ENCODE assay signal across 1 cellular context in the genomic region with DNA sequence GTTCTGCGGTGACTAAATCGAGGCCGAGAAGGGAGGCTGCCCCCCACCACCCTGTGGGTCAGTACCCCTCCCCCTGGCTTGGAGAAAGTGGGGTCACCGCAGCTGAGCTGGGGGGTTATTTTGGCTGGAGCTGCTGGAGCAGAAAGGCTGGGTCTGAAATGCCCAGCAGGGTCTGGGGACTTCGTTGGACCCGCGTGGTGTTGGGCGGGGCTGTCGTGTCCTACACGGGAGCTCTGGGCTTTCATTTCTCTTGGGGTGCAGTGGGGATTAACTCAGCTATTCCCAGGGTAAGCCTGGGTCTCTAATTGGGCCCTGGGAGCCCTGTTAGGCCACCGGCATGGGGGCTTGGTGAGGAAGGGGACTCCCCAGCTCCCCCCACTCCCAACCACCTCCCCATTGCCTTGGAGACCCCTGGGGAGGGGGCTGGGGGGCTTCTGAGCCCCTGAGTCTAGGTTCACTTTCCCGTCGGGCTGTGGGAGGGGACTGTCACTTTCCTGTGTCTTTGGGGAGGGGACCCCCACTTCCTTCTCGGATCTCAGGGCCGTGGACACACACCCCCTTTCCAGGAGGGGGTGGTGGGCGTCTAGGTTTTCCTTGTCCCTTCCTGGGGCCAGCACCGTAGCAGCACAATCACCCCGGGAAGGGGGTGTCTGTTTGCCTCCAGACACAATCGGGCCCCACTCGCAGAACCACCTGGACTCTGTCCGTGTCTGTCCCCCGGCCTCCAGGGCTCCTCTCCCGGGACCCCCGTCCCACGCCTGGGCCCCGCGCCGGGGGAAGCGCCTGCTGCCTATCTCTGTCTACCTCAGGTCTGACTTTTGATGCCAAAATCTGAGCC.
TF ChIP-seq lines count a peak whose summit lies in the region.

No MANE protein-coding gene starts in this region.

TF ChIP-seq in GM12878, 131 proteins besides CTCF, POLR2A, EP300 and RAD21:
- TF ChIP-seq EZH2 (IDR thresholded peaks at IDR 0.05; ENCODE audit: borderline replicate concordance, control insufficient read depth, low read depth, low read length) (no peak), NR2F1 (conservative IDR thresholded peaks at IDR 0.05) (no peak), YBX1 (IDR thresholded peaks at IDR 0.05) (no peak), SMARCA5 (IDR thresholded peaks at IDR 0.05) (no peak), RFX5 (IDR thresholded peaks at IDR 0.05; ENCODE audit: low read depth, low read length) (no peak), IKZF1 (conservative IDR thresholded peaks at IDR 0.05) (no peak)
- TF ChIP-seq, protein P1, sequence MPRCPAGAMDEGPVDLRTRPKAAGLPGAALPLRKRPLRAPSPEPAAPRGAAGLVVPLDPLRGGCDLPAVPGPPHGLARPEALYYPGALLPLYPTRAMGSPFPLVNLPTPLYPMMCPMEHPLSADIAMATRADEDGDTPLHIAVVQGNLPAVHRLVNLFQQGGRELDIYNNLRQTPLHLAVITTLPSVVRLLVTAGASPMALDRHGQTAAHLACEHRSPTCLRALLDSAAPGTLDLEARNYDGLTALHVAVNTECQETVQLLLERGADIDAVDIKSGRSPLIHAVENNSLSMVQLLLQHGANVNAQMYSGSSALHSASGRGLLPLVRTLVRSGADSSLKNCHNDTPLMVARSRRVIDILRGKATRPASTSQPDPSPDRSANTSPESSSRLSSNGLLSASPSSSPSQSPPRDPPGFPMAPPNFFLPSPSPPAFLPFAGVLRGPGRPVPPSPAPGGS (IDR thresholded peaks at IDR 0.05; ENCODE audit: borderline replicate concordance, insufficient read depth, low read depth, low read length, poor library complexity, severe bottlenecking) = no peak
- TF ChIP-seq, protein P2, sequence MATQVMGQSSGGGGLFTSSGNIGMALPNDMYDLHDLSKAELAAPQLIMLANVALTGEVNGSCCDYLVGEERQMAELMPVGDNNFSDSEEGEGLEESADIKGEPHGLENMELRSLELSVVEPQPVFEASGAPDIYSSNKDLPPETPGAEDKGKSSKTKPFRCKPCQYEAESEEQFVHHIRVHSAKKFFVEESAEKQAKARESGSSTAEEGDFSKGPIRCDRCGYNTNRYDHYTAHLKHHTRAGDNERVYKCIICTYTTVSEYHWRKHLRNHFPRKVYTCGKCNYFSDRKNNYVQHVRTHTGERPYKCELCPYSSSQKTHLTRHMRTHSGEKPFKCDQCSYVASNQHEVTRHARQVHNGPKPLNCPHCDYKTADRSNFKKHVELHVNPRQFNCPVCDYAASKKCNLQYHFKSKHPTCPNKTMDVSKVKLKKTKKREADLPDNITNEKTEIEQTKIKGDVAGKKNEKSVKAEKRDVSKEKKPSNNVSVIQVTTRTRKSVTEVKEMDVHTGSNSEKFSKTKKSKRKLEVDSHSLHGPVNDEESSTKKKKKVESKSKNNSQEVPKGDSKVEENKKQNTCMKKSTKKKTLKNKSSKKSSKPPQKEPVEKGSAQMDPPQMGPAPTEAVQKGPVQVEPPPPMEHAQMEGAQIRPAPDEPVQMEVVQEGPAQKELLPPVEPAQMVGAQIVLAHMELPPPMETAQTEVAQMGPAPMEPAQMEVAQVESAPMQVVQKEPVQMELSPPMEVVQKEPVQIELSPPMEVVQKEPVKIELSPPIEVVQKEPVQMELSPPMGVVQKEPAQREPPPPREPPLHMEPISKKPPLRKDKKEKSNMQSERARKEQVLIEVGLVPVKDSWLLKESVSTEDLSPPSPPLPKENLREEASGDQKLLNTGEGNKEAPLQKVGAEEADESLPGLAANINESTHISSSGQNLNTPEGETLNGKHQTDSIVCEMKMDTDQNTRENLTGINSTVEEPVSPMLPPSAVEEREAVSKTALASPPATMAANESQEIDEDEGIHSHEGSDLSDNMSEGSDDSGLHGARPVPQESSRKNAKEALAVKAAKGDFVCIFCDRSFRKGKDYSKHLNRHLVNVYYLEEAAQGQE (IDR thresholded peaks at IDR 0.05; ENCODE audit: low read depth, low read length) = no peak
- TF ChIP-seq, protein P3, sequence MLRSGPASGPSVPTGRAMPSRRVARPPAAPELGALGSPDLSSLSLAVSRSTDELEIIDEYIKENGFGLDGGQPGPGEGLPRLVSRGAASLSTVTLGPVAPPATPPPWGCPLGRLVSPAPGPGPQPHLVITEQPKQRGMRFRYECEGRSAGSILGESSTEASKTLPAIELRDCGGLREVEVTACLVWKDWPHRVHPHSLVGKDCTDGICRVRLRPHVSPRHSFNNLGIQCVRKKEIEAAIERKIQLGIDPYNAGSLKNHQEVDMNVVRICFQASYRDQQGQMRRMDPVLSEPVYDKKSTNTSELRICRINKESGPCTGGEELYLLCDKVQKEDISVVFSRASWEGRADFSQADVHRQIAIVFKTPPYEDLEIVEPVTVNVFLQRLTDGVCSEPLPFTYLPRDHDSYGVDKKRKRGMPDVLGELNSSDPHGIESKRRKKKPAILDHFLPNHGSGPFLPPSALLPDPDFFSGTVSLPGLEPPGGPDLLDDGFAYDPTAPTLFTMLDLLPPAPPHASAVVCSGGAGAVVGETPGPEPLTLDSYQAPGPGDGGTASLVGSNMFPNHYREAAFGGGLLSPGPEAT (IDR thresholded peaks at IDR 0.05; ENCODE audit: low read depth) = no peak
